ENCODE assay signal across 8 cellular contexts in genomic region chr16:85687651-85688471, GRCh38. TPM values are rescaled to one million over a fixed set of nuclear protein-coding genes. Genes with fewer than 3 reads are reported as not detected.
DNase-seq lines count a peak whose midpoint lies in the region; ATAC-seq, FAIRE-seq and TF ChIP-seq lines count a peak whose summit lies in the region.

No MANE protein-coding gene starts in this region.

- peak overlapping the region; percentile 77 for H3K4me3 Mint-ChIP-seq in natural killer cell treated with Interleukin-12 subunit alpha and Interleukin-12 subunit beta and Interleukin-15 and Interleukin-18, amount 100 ng/mL, for 72 hours

- H3K27ac ChIP-seq in KMS-11, result peak overlapping the region; percentile 60

- no peaks in the 10 kb centered on the region for H4K20me1 ChIP-seq in KMS-11 (ENCODE audit: insufficient read depth)

- H2AFZ ChIP-seq in KMS-11 (ENCODE audit: low read depth), result peak overlapping the region; percentile 82; the same call in 1 of the 2 replicates

- H3K4me1 Mint-ChIP-seq in natural killer cell treated with Interleukin-12 subunit alpha and Interleukin-12 subunit beta and Interleukin-15 and Interleukin-18, amount 100 ng/mL, for 72 hours (ENCODE audit: low read depth in 2 of 2), result peaks cover 5 to 10% of the 10 kb centered on the region in 2 donors

- H3K9ac ChIP-seq in KMS-11, result peak overlapping the region; percentile 88; the same call in 1 of the 2 replicates

- H3K36me3 Mint-ChIP-seq in natural killer cell treated with Interleukin-12 subunit alpha and Interleukin-12 subunit beta and Interleukin-15 and Interleukin-18, amount 100 ng/mL, for 72 hours, result no peaks in the 10 kb centered on the region

- no peak for TF ChIP-seq CTCF in BE2C (IDR thresholded peaks at IDR 0.05; ENCODE audit: low read depth, low read length)
- no peak for TF ChIP-seq CTCF in KMS-11 (conservative IDR thresholded peaks at IDR 0.05; ENCODE audit: low read depth, low read length)
- TF ChIP-seq CTCF in bronchial epithelial cell (IDR thresholded peaks at IDR 0.05; ENCODE audit: insufficient read depth, low read length, severe bottlenecking), result no peak

- no peaks in the 10 kb centered on the region for H3K27me3 ChIP-seq in BE2C
- H3K27me3 ChIP-seq in KMS-11 (ENCODE audit: insufficient read depth, low read depth), result peaks cover 3% of the 10 kb centered on the region; the same call in 1 of the 2 replicates
- no peaks in the 10 kb centered on the region for H3K27me3 ChIP-seq in bronchial epithelial cell (ENCODE audit: control insufficient read depth, insufficient read depth, low read length)

- H3K4me1 ChIP-seq in BE2C (no peaks in the 10 kb centered on the region), KMS-11 (ENCODE audit: low read depth, poor library complexity, severe bottlenecking) (peaks cover 24% of the 10 kb centered on the region)

- no peaks in the 10 kb centered on the region for H3K9me3 ChIP-seq in BE2C

- peaks cover 30% of the 10 kb centered on the region for H3K79me2 ChIP-seq in KMS-11 (ENCODE audit: insufficient read depth, low read depth)

- H3K27ac Mint-ChIP-seq in natural killer cell treated with Interleukin-12 subunit alpha and Interleukin-12 subunit beta and Interleukin-15 and Interleukin-18, amount 100 ng/mL, for 72 hours, result peak overlapping the region in 1 of 2 donors; percentile 65

- peaks cover 20% of the 10 kb centered on the region for H3K36me3 ChIP-seq in BE2C
- peaks cover 3% of the 10 kb centered on the region; the same call in 1 of the 2 replicates for H3K36me3 ChIP-seq in KMS-11 (ENCODE audit: insufficient read depth)
- H3K36me3 ChIP-seq in bronchial epithelial cell (ENCODE audit: control insufficient read depth, insufficient read depth, low read length), result no peaks in the 10 kb centered on the region

- ATAC-seq in natural killer cell treated with Interleukin-12 subunit alpha and Interleukin-12 subunit beta and Interleukin-15 and Interleukin-18, amount 100 ng/mL, for 72 hours, result no peak
- no peak for ATAC-seq in GM19455 (IDR thresholded peaks at IDR 0.05; ENCODE audit: unreplicated experiment)
- ATAC-seq in GM18873 (IDR thresholded peaks at IDR 0.05; ENCODE audit: low FRiP score, unreplicated experiment), result no peak

- DNase-seq in BE2C, result no peak
- no peak for DNase-seq in bronchial epithelial cell (ENCODE audit: low read depth)
- no peak for DNase-seq in natural killer cell treated with Interleukin-12 subunit alpha and Interleukin-12 subunit beta and Interleukin-15 and Interleukin-18, amount 100 ng/mL, for 72 hours (ENCODE audit: low spot score)
- DNase-seq in NCI-H2029 (lab: John Stamatoyannopoulos, UW), result no peak
- DNase-seq in effector CD4-positive, alpha-beta T cell, result no peak

- peak overlapping the region; percentile 66 for H3K4me3 ChIP-seq in BE2C (ENCODE audit: low read depth, low read length)
- H3K4me3 ChIP-seq in KMS-11 (IDR thresholded peaks at IDR 0.05; ENCODE audit: insufficient read depth, low read depth, low read length), result no peak overlapping the region
- H3K4me3 ChIP-seq in bronchial epithelial cell (ENCODE audit: low read depth, low read length), result peak overlapping the region; percentile 66

- peak overlapping the region; percentile 74 for H3K4me2 ChIP-seq in KMS-11

- FAIRE-seq in bronchial epithelial cell (lab: Jason Lieb, UNC), result no peak

- no peaks in the 10 kb centered on the region for H3K9me3 Mint-ChIP-seq in natural killer cell treated with Interleukin-12 subunit alpha and Interleukin-12 subunit beta and Interleukin-15 and Interleukin-18, amount 100 ng/mL, for 72 hours

- H3K27me3 Mint-ChIP-seq in natural killer cell treated with Interleukin-12 subunit alpha and Interleukin-12 subunit beta and Interleukin-15 and Interleukin-18, amount 100 ng/mL, for 72 hours, result no peaks in the 10 kb centered on the region

RNA-seq across cellular contexts. Expression of gene GINS2, which starts 0.9 kb away (rescaled TPM):
- 6.0 TPM for polyA plus RNA-seq in BE2C (2012; ENCODE audit: insufficient read depth, insufficient read length, low read depth)
- 0.26 and 2.0 TPM in 2 replicates for total RNA-seq in bronchial epithelial cell
- 10 to 100 TPM; 34.3 to 69.5 TPM for total RNA-seq in natural killer cell treated with Interleukin-12 subunit alpha and Interleukin-12 subunit beta and Interleukin-15 and Interleukin-18, amount 100 ng/mL, for 72 hours

Comparison
In these comparisons a context has a peak if more than half of its experiments do, and no peak if none do; other contexts are left out.
1. RNA of gene GINS2, which starts 0.9 kb away (total RNA-seq): 34.3 to 69.5 TPM in natural killer cell treated with Interleukin-12 subunit alpha and Interleukin-12 subunit beta and Interleukin-15 and Interleukin-18, amount 100 ng/mL, for 72 hours; 0.26 to 2.0 TPM in bronchial epithelial cell; every median in the first group is over 10 times any median in the second.